Comparison of ENCODE assay signal across 24 cellular contexts in the genomic region with DNA sequence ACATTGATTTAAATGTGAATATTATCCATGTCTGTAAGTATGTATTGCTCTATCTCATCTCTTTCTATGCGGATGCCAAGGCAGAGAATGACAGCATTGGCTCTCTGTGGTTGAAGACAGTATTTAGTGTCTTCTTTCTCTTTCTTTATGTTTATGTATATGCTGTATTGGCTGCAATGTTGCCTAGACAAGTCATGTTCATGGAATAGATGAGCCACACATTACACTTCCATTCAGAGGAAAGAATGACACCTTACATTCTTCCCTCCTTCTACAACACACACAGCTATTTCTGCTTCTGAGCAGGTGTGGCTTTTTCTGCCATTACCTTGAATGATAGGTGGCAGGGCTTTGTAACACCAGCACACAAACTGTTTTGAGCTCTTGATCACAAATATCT.
"Had no signal": no experiment of that assay in that cellular context is flagged by ENCODE, and none has a peak within 500 bp of the region (broad histone marks: within the 10 kb centered on the region; RNA-seq: fewer than 3 reads in every experiment).

No MANE protein-coding gene starts in this region.

- H3K27ac ChIP-seq: colonic mucosa, coronary artery, dorsolateral prefrontal cortex, epithelial cell of prostate, esophagus squamous epithelium, foreskin keratinocyte, gastrocnemius medialis, gastroesophageal sphincter, heart left ventricle, heart right ventricle had no signal

- H3K27me3 ChIP-seq: colonic mucosa, dorsolateral prefrontal cortex, esophagus squamous epithelium, foreskin keratinocyte, gastrocnemius medialis, gastroesophageal sphincter, heart left ventricle, heart right ventricle had no signal

- ATAC-seq: effector memory CD8-positive, alpha-beta T cell; esophagus mucosa; foreskin keratinocyte; gastrocnemius medialis; gastroesophageal sphincter; heart left ventricle; heart right ventricle had no signal

- DNase-seq: colonic mucosa; cortex of kidney; dermis blood vessel endothelial cell; dorsolateral prefrontal cortex; effector CD4-positive, alpha-beta T cell; effector CD8-positive, alpha-beta T cell; effector memory CD4-positive, alpha-beta T cell; effector memory CD8-positive, alpha-beta T cell; endodermal cell; erythroblast; esophagus squamous epithelium; foreskin fibroblast; foreskin melanocyte; gastrocnemius medialis; glutamatergic neuron; head of caudate nucleus; heart left ventricle; heart right ventricle had no signal

- H3K4me1 ChIP-seq: colonic mucosa, esophagus squamous epithelium, foreskin keratinocyte, gastrocnemius medialis, gastroesophageal sphincter, heart left ventricle, heart right ventricle had no signal

- H3K9me3 ChIP-seq: colonic mucosa, esophagus squamous epithelium, gastrocnemius medialis had no signal

- H3K4me3 ChIP-seq: colonic mucosa, coronary artery, dorsolateral prefrontal cortex, esophagus squamous epithelium, gastrocnemius medialis, gastroesophageal sphincter, heart left ventricle, heart right ventricle had no signal

- H3K36me3 ChIP-seq: colonic mucosa, esophagus squamous epithelium, gastrocnemius medialis, gastroesophageal sphincter, heart left ventricle, heart right ventricle had no signal

- FAIRE-seq: endothelial cell of umbilical vein had no signal
